Comparison of ENCODE assay signal across 8 cellular contexts in genomic region chr5:56415356-56415765, GRCh38.
A peak's percentile ranks its signal among the peaks of the same experiment; 100 is the strongest.
DNase-seq lines count a peak whose midpoint lies in the region; ATAC-seq and FAIRE-seq lines count a peak whose summit lies in the region.

No MANE protein-coding gene starts in this region.

- H3K27ac Mint-ChIP-seq in stimulated activated naive CD8-positive, alpha-beta T cell treated with anti-CD3 and anti-CD28 coated beads, Interleukin-15, amount 100 ng/mL, for 72 hours: peak overlapping the region in 1 of 2 donors; percentile 12

- H3K27me3 Mint-ChIP-seq in stimulated activated naive CD8-positive, alpha-beta T cell treated with anti-CD3 and anti-CD28 coated beads, Interleukin-15, amount 100 ng/mL, for 72 hours: no peaks in the 10 kb centered on the region

- H3K36me3 ChIP-seq in SK-N-MC (ENCODE audit: insufficient read depth, low read length) (no peaks in the 10 kb centered on the region), aorta (ENCODE audit: control insufficient read depth in 1 of 2, insufficient read depth in 2 of 2, low read length in 1 of 2) (no peaks in the 10 kb centered on the region)

- 16 to 25% methylated on average over 3 of the region's 3 CpGs for WGBS in aorta, 2 donors

- H3K27ac ChIP-seq in SK-N-MC: peak overlapping the region; percentile 86; the same call in 1 of the 2 replicates
- H3K27ac ChIP-seq in aorta (ENCODE audit: low read depth in 1 of 2, low read length in 2 of 2): peak overlapping the region; percentile 57 to 74

- H3K9me3 Mint-ChIP-seq in stimulated activated naive CD8-positive, alpha-beta T cell treated with anti-CD3 and anti-CD28 coated beads, Interleukin-15, amount 100 ng/mL, for 72 hours: peaks cover 23 to 29% of the 10 kb centered on the region in 2 donors

- H3K9me3 ChIP-seq in SK-N-MC (ENCODE audit: low read depth, low read length): no peaks in the 10 kb centered on the region
- H3K9me3 ChIP-seq in aorta (ENCODE audit: control insufficient read depth, low read length): no peaks in the 10 kb centered on the region

- H3K4me3 ChIP-seq in SK-N-MC (peak overlapping the region; percentile 42), aorta (ENCODE audit: low read length in 2 of 2) (no peak overlapping the region)

- no peak for FAIRE-seq in frontal cortex (lab: Jason Lieb, UNC)

- H3K4me1 ChIP-seq in aorta (ENCODE audit: control insufficient read depth in 1 of 2, insufficient read depth in 2 of 2, low read length in 2 of 2): peaks cover 3 to 8% of the 10 kb centered on the region in 2 donors

- H3K4me3 Mint-ChIP-seq in stimulated activated naive CD8-positive, alpha-beta T cell treated with anti-CD3 and anti-CD28 coated beads, Interleukin-15, amount 100 ng/mL, for 72 hours: no peak overlapping the region

- peaks cover 8% of the 10 kb centered on the region for H3K4me1 Mint-ChIP-seq in stimulated activated naive CD8-positive, alpha-beta T cell treated with anti-CD3 and anti-CD28 coated beads, Interleukin-15, amount 100 ng/mL, for 72 hours

- peak; percentile 17 for DNase-seq in stimulated activated naive CD8-positive, alpha-beta T cell treated with anti-CD3 and anti-CD28 coated beads, Interleukin-15, Interleukin-2, amounts not matched to agents 100 U/mL and 50 U/mL, for 24 hours
- DNase-seq in stimulated activated naive CD8-positive, alpha-beta T cell treated with anti-CD3 and anti-CD28 coated beads, Interleukin-15, amount 100 ng/mL, for 72 hours: no peak
- DNase-seq in SK-N-MC (ENCODE audit: low read depth, low spot score): peak; percentile 37
- peak; percentile 53 for DNase-seq in hepatic stellate cell (ENCODE audit: low spot score)
- peak in 1 of 2 donors; percentile 88 for DNase-seq in aorta
- DNase-seq in retina: no peak
- DNase-seq in frontal cortex (ENCODE audit: low spot score in 2 of 2): no peak

- H3K27me3 ChIP-seq in aorta (ENCODE audit: control insufficient read depth in 1 of 2, insufficient read depth in 2 of 2, low read length in 1 of 2): no peaks in the 10 kb centered on the region

- intact Hi-C loops in aorta (cut with DNase I): no loop called here

- peak; percentile 32 for ATAC-seq in stimulated activated naive CD8-positive, alpha-beta T cell treated with anti-CD3 and anti-CD28 coated beads, Interleukin-15, Interleukin-2, amounts not matched to agents 100 U/mL and 50 U/mL, for 24 hours
- no peak for ATAC-seq in stimulated activated naive CD8-positive, alpha-beta T cell treated with anti-CD3 and anti-CD28 coated beads, Interleukin-15, amount 100 ng/mL, for 72 hours
- ATAC-seq in HG03066 (IDR thresholded peaks at IDR 0.05; ENCODE audit: low read depth, unreplicated experiment) (peak; percentile 79), aorta (ENCODE audit: low FRiP score) (peak; percentile 70)

- no peak overlapping the region for H3K9ac ChIP-seq in SK-N-MC (ENCODE audit: insufficient read length)

Comparison
In these comparisons a context has a peak if more than half of its experiments do, and no peak if none do; other contexts are left out.
1. DNase-seq: peak in stimulated activated naive CD8-positive, alpha-beta T cell treated with anti-CD3 and anti-CD28 coated beads, Interleukin-15, Interleukin-2, amounts not matched to agents 100 U/mL and 50 U/mL, for 24 hours (single experiment), SK-N-MC (single experiment) and hepatic stellate cell (single experiment); none in stimulated activated naive CD8-positive, alpha-beta T cell treated with anti-CD3 and anti-CD28 coated beads, Interleukin-15, amount 100 ng/mL, for 72 hours (0 of 2), retina (single experiment) and frontal cortex (0 of 2).